26 cellular contexts compared by ENCODE assay signal in the genomic region with DNA sequence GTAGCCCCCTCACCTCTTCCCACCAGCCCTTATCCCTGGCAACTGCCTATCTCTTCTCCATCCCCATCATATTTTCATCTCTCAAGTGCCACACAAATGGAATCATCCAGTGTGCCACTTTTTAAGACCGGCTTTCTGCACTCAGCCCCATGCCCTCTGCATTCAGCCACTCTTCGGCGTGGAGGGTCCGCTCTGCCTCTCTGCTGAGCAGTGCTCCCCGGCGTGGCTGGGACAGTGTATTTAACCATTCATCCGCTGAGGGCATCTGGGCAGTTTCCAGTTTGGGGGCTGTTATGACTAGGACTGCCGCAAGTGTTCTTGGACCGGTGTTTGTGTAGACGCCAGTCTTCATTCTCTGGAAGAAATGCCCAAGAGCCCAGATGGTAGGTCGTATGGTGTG.
"Had no signal": no experiment of that assay in that cellular context is flagged by ENCODE, and none has a peak within 500 bp of the region (broad histone marks: within the 10 kb centered on the region; RNA-seq: fewer than 3 reads in every experiment).

No MANE protein-coding gene starts in this region.

- H3K4me2 ChIP-seq: KMS-11, SK-N-SH had no signal

- H3K9me3 ChIP-seq: breast epithelium, MG63, Peyer's patch, SJCRH30, SK-N-SH had no signal

- H3K27ac ChIP-seq: breast epithelium, KMS-11, Peyer's patch, RWPE1, SJCRH30, WERI-Rb-1 had no signal

- DNase-seq: activated CD4-positive, alpha-beta memory T cell treated with anti-CD3 and anti-CD28 coated beads, Interleukin-2, amount 10 ng/mL, durations not matched to agents 7 days and 5 days; activated CD4-positive, alpha-beta T cell treated with anti-CD3 and anti-CD28 coated beads for 36 hours; activated CD4-positive, alpha-beta T cell treated with anti-CD3 and anti-CD28 coated beads, Interleukin-2, amount 50 U/mL, for 1 hour; activated CD8-positive, alpha-beta memory T cell treated with anti-CD3 and anti-CD28 coated beads, Interleukin-2, amount 50 U/mL, for 48 hours; activated naive CD4-positive, alpha-beta T cell treated with anti-CD3 and anti-CD28 coated beads, Interleukin-2, amount 50 U/mL, for 16 hours; activated naive CD8-positive, alpha-beta T cell treated with anti-CD3 and anti-CD28 coated beads, Interleukin-2, amount 50 U/mL, for 24 hours; activated T-cell treated with anti-CD3 and anti-CD28 coated beads, Interleukin-2, amount 50 U/mL, for 1 hour; amniotic stem cell; central memory CD4-positive, alpha-beta T cell; MG63; MV-4-11; NCI-H1105; NCI-H1436 treated with DMSO at 0.1 percent for 48 hours; NCI-H187; NCI-H2081; NCI-H510A treated with DMSO at 0.1 percent for 48 hours; NK-92 treated with Interleukin-12 subunit alpha and Interleukin-12 subunit beta, amount 100 ng/mL, for 24 hours; Peyer's patch; Right ventricle myocardium superior; SJCRH30; SK-N-SH; T-helper 1 cell; WERI-Rb-1 had no signal

- H3K27me3 ChIP-seq: breast epithelium, MG63, Peyer's patch had no signal

- H3K4me3 ChIP-seq: breast epithelium, MG63, Peyer's patch, SJCRH30 had no signal

- H3K36me3 ChIP-seq: breast epithelium, MG63, Peyer's patch, SJCRH30, WERI-Rb-1 had no signal

- H3K4me1 ChIP-seq: Peyer's patch had no signal

- H3K9ac ChIP-seq: KMS-11, SK-N-SH had no signal
